ENCODE assay signal across 8 cellular contexts in genomic region chr19:56076413-56076998, GRCh38. TPM values are rescaled to one million over a fixed set of nuclear protein-coding genes. Genes with fewer than 3 reads are reported as not detected.
A peak's percentile ranks its signal among the peaks of the same experiment; 100 is the strongest.
DNase-seq lines count a peak whose midpoint lies in the region; ATAC-seq, FAIRE-seq and TF ChIP-seq lines count a peak whose summit lies in the region.

No MANE protein-coding gene starts in this region.

- intact Hi-C loops in mucosa of descending colon (cut with DNase I, micrococcal nuclease) = loop anchor here (10.0 kb wide), 2 partner anchors 98 to 278 kb away; partner anchors contain the start of gene GALP (in 1 of the 2)

- TF ChIP-seq CTCF in mucosa of descending colon (IDR thresholded peaks at IDR 0.05) = peak; percentile 68

- peak; percentile 19 for FAIRE-seq in TTC549 (lab: Jason Lieb, UNC)

- no peaks in the 10 kb centered on the region for H3K9me3 ChIP-seq in mucosa of descending colon

- H3K4me1 ChIP-seq in mucosa of descending colon (ENCODE audit: low read depth) = peaks cover 8% of the 10 kb centered on the region

- peak; percentile 73 for DNase-seq in activated effector memory CD4-positive, alpha-beta T cell treated with anti-CD3 and anti-CD28 coated beads, Interleukin-2, amount 50 U/mL, for 16 hours
- DNase-seq in activated effector memory CD4-positive, alpha-beta T cell treated with Interleukin-2 at 50 U/mL for 16 hours = no peak
- DNase-seq in NAMALWA (ENCODE audit: low spot score) (peak; percentile 70), mucosa of descending colon (peak in 2 of 3 donors; percentile 59 to 83)
- DNase-seq in effector CD8-positive, alpha-beta T cell (lab: John Stamatoyannopoulos, UW) = peak; percentile 9
- no peak for DNase-seq in central memory CD4-positive, alpha-beta T cell

- H3K4me3 ChIP-seq in mucosa of descending colon = no peak overlapping the region

- H3K36me3 ChIP-seq in mucosa of descending colon (ENCODE audit: low read depth) = no peaks in the 10 kb centered on the region

- ATAC-seq in mucosa of descending colon (peak; percentile 75), HG02970 (IDR thresholded peaks at IDR 0.05; ENCODE audit: low FRiP score, unreplicated experiment) (no peak)

RNA-seq across cellular contexts. Expression of gene ZNF787, which starts 44.6 kb away (rescaled TPM):
- total RNA-seq in mucosa of descending colon = 10 to 100 TPM; 49.1 to 61.2 (median 56.1) TPM

Comparison
In these comparisons a context has a peak if more than half of its experiments do, and no peak if none do; other contexts are left out.
1. DNase-seq: peak in activated effector memory CD4-positive, alpha-beta T cell treated with anti-CD3 and anti-CD28 coated beads, Interleukin-2, amount 50 U/mL, for 16 hours (single experiment), NAMALWA (single experiment), effector CD8-positive, alpha-beta T cell (single experiment) and mucosa of descending colon (2 of 3); none in activated effector memory CD4-positive, alpha-beta T cell treated with Interleukin-2 at 50 U/mL for 16 hours (single experiment) and central memory CD4-positive, alpha-beta T cell (single experiment).